1 cellular context compared by ENCODE assay signal in the genomic region with DNA sequence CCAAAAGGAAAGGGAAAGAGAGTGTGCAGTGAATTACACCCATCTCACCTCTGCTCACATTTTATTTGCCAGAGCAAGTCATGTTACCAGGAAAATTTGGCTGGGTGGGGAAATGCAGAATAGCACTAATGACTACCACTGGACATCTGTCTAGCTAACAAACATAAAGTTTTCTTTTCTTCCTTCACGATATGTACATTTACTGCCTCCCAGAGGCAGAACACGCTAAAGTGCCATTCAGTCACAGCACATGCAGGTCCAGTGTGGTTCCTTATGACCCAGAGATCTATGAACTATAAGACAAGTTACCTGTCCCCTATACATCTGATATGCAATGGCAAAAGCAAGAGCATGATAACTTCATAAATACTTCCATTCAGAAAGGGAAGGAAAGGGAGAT.
TF ChIP-seq lines count a peak whose summit lies in the region.

No MANE protein-coding gene starts in this region.

TF ChIP-seq in H1, 55 proteins besides CTCF, POLR2A, EP300 and RAD21:
- TF ChIP-seq FOSL1 (IDR thresholded peaks at IDR 0.05; ENCODE audit: insufficient read depth, low read depth, low read length) (no peak), KDM1A (IDR thresholded peaks at IDR 0.05; ENCODE audit: borderline replicate concordance, low read length) (no peak), BRCA1 (IDR thresholded peaks at IDR 0.05; ENCODE audit: low read depth, low read length) (no peak), POU5F1 (IDR thresholded peaks at IDR 0.05; ENCODE audit: low read depth, low read length) (no peak), SUZ12 (IDR thresholded peaks at IDR 0.05; ENCODE audit: low read length) (no peak), TCF12 (IDR thresholded peaks at IDR 0.05; ENCODE audit: low read depth, low read length) (no peak), EZH2 (IDR thresholded peaks at IDR 0.05; ENCODE audit: low read depth, low read length, severe bottlenecking) (no peak), SIRT6 (IDR thresholded peaks at IDR 0.05; ENCODE audit: low read length) (no peak), KDM5A (IDR thresholded peaks at IDR 0.05; ENCODE audit: low read length) (no peak), HDAC6 (IDR thresholded peaks at IDR 0.05; ENCODE audit: low read depth, low read length) (no peak), TEAD4 (IDR thresholded peaks at IDR 0.05; ENCODE audit: low read depth, low read length) (no peak), SIN3A (conservative IDR thresholded peaks at IDR 0.05 in 1 of 2, IDR thresholded peaks at IDR 0.05 in 1 of 2; ENCODE audit: low read depth in 1 of 2, low read length in 2 of 2) (no peak), RXRA (IDR thresholded peaks at IDR 0.05; ENCODE audit: insufficient read depth, low read depth, low read length) (no peak), ZNF274 (IDR thresholded peaks at IDR 0.05; ENCODE audit: borderline replicate concordance, extremely low read depth, low read length) (no peak), CREB1 (IDR thresholded peaks at IDR 0.05) (no peak), ASH2L (IDR thresholded peaks at IDR 0.05; ENCODE audit: low read length) (no peak)
- TF ChIP-seq, protein P1, sequence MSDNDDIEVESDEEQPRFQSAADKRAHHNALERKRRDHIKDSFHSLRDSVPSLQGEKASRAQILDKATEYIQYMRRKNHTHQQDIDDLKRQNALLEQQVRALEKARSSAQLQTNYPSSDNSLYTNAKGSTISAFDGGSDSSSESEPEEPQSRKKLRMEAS (IDR thresholded peaks at IDR 0.05), result no peak
